ENCODE assay signal across 8 cellular contexts in genomic region chr20:38057351-38057972, GRCh38. TPM values are rescaled to one million over a fixed set of nuclear protein-coding genes. Genes with fewer than 3 reads are reported as not detected.
DNase-seq lines count a peak whose midpoint lies in the region; ATAC-seq and TF ChIP-seq lines count a peak whose summit lies in the region.

No MANE protein-coding gene starts in this region.

- TF ChIP-seq CTCF in lower leg skin (IDR thresholded peaks at IDR 0.05), result no peak

- WGBS in lower leg skin, 2 donors, result 21 to 36% methylated on average over 7 of the region's 7 CpGs

- ATAC-seq in HG03196 (IDR thresholded peaks at IDR 0.05; ENCODE audit: unreplicated experiment), result peak; percentile 47
- ATAC-seq in GM18502 (IDR thresholded peaks at IDR 0.05; ENCODE audit: poor library complexity, unreplicated experiment), result no peak

- DNase-seq in GM03348 (ENCODE audit: low spot score) (peak; percentile 78), NCI-H748 (lab: John Stamatoyannopoulos, UW; ENCODE audit: unreplicated experiment) (peak; percentile 75), dedifferentiated amniotic fluid mesenchymal stem cell (ENCODE audit: extremely low spot score) (peak; percentile 40), lower leg skin (ENCODE audit: low spot score in 2 of 2) (peak; percentile 71 to 95)
- peak; percentile 79 for DNase-seq in activated CD4-positive, alpha-beta T cell treated with anti-CD3 and anti-CD28 coated beads, Interleukin-2, amount 50 U/mL, for 1 hour
- DNase-seq in stimulated activated CD8-positive, alpha-beta memory T cell treated with anti-CD3 and anti-CD28 coated beads, Interleukin-12 subunit alpha, Interleukin-12 subunit beta, amount 100 ng/mL, for 1 hour (ENCODE audit: low read depth), result peak; percentile 61

- H3K4me3 ChIP-seq in lower leg skin (ENCODE audit: low read depth, poor library complexity, severe bottlenecking), result no peak overlapping the region

- no peak for TF ChIP-seq POLR2A in lower leg skin (IDR thresholded peaks at IDR 0.05)

- intact Hi-C loops in lower leg skin (cut with DNase I; ENCODE audit: low total_unique reads), result loop anchor here (5.0 kb wide), 1 partner anchor 165 kb away; no protein-coding TSS in a partner anchor

RNA-seq across cellular contexts. Expression of gene RPRD1B, which starts 23.9 kb away (rescaled TPM):
- 10 to 100 TPM; 16.3 to 37.5 (median 22.9) TPM for total RNA-seq in lower leg skin

RNA-seq across cellular contexts. Expression of gene TTI1, which starts 24.2 kb away (rescaled TPM):
- 10 to 100 TPM; 11.3 to 15.1 (median 13.4) TPM for total RNA-seq in lower leg skin
